ENCODE assay signal across 8 cellular contexts in the genomic region with DNA sequence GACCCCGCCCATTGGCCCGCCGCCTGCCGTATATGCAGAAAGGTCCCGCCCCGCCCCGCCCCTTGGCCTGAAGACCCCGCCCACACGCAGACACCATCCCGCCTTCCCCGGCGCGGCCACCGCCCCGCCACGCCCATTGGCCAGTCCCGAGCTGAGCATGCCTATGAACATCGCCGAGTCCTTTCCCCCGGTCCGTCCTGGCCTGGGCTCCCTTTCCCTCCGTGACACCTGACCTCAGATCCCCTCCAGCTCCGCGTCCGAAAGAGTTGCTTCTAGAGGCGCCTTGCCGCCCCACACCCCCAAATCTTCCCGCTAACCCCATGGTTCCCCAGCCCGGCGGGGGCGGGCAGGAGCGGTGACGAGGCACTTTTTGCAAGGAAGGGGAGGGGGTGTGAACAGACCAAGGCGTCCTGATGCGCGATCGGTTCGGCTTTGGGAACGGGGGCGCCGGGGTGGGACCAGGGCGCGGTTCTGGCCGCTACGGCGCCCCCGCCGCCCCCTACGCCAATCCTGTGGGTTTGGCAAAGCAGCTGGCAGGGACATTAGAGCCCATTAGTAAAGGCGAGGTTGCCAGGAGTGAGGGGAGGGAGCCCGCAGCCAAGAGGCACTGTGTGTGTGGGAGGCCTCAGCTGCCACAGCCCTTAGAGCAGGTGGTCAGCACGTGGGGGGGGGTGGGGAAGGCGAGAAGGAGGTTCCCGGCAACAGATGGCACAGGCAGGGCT. TPM values are rescaled to one million over a fixed set of nuclear protein-coding genes. Genes with fewer than 3 reads are reported as not detected.
A peak's percentile ranks its signal among the peaks of the same experiment; 100 is the strongest.
DNase-seq lines count a peak whose midpoint lies in the region; ATAC-seq and TF ChIP-seq lines count a peak whose summit lies in the region.

No MANE protein-coding gene starts in this region.

- peak; percentile 73 for TF ChIP-seq EP300 in ovary (IDR thresholded peaks at IDR 0.05)

- H3K27me3 ChIP-seq in HAP-1 (ENCODE audit: low read depth) (no peaks in the 10 kb centered on the region), ovary (no peaks in the 10 kb centered on the region), thoracic aorta (replicated peaks; ENCODE audit: insufficient read depth) (no peaks in the 10 kb centered on the region)

- H3K9me3 ChIP-seq in HAP-1: no peaks in the 10 kb centered on the region
- no peaks in the 10 kb centered on the region for H3K9me3 ChIP-seq in ovary
- H3K9me3 ChIP-seq in thoracic aorta: no peaks in the 10 kb centered on the region

- in situ Hi-C loops in HAP-1 (cut with MboI; ENCODE audit: low sequenced_read_pairs): no loop called here

- peak overlapping the region; percentile 78 for H3K4me3 Mint-ChIP-seq in activated naive CD8-positive, alpha-beta T cell treated with anti-CD3 and anti-CD28 coated beads for 36 hours

- H3K4me1 ChIP-seq in HAP-1 (peaks cover 14% of the 10 kb centered on the region), ovary (ENCODE audit: insufficient read depth) (peaks cover 15% of the 10 kb centered on the region), thoracic aorta (ENCODE audit: control insufficient read depth in 1 of 2, low read depth in 2 of 2) (peaks cover 3 to 32% of the 10 kb centered on the region in 2 donors)

- peak; percentile 39 for TF ChIP-seq POLR2A in ovary (IDR thresholded peaks at IDR 0.05)

- peak; percentile 71 for ATAC-seq in thoracic aorta (ENCODE audit: insufficient number of reproducible peaks, low FRiP score, low read depth)

- H3K4me3 ChIP-seq in HAP-1: peak overlapping the region; percentile 49
- H3K4me3 ChIP-seq in ovary: peak overlapping the region; percentile 61
- peak overlapping the region; percentile 96 for H3K4me3 ChIP-seq in thoracic aorta

- H3K36me3 Mint-ChIP-seq in activated naive CD8-positive, alpha-beta T cell treated with anti-CD3 and anti-CD28 coated beads for 36 hours: peaks cover 5% of the 10 kb centered on the region

- H3K9me3 Mint-ChIP-seq in activated naive CD8-positive, alpha-beta T cell treated with anti-CD3 and anti-CD28 coated beads for 36 hours: no peaks in the 10 kb centered on the region

- H3K4me1 Mint-ChIP-seq in activated naive CD8-positive, alpha-beta T cell treated with anti-CD3 and anti-CD28 coated beads for 36 hours: peaks cover 2% of the 10 kb centered on the region

- DNase-seq in DMS53 treated with DMSO at 0.1 percent for 48 hours (lab: John Stamatoyannopoulos, UW; ENCODE audit: unreplicated experiment) (peak; percentile 67), HAP-1 (ENCODE audit: low spot score in 2 of 2) (peak; percentile 85 to 96), NCI-H1105 treated with DMSO at 0.1 percent for 48 hours (lab: John Stamatoyannopoulos, UW) (peak; percentile 92), SKM-1 treated with dmso at 0.1 percent for 144 hours (lab: John Stamatoyannopoulos, UW; ENCODE audit: unreplicated experiment) (peak; percentile 76), head of caudate nucleus (peak; percentile 86 to 99 (median 94)), ovary (peak; percentile 95 to 98 (median 96)), thoracic aorta (ENCODE audit: low spot score) (peak; percentile 89)
- peak; percentile 90 for DNase-seq in activated naive CD8-positive, alpha-beta T cell treated with anti-CD3 and anti-CD28 coated beads for 36 hours

- H3K27ac ChIP-seq in ovary (peak overlapping the region; percentile 63 to 87), thoracic aorta (peak overlapping the region; percentile 91 to 97)

- intact Hi-C loops in head of caudate nucleus (cut with DNase I): no loop called here
- intact Hi-C loops in ovary (cut with DNase I): no loop called here

- H3K36me3 ChIP-seq in HAP-1 (replicated peaks) (peaks cover 21% of the 10 kb centered on the region), ovary (no peaks in the 10 kb centered on the region), thoracic aorta (peaks cover 10% of the 10 kb centered on the region)

- no peaks in the 10 kb centered on the region for H3K27me3 Mint-ChIP-seq in activated naive CD8-positive, alpha-beta T cell treated with anti-CD3 and anti-CD28 coated beads for 36 hours

- TF ChIP-seq CTCF in ovary (IDR thresholded peaks at IDR 0.05) (no peak), thoracic aorta (IDR thresholded peaks at IDR 0.05) (no peak)

- 0 to 1% (median 1%) methylated on average over 41 to 54 of the region's 54 CpGs for WGBS in ovary, 3 donors

- H3K27ac Mint-ChIP-seq in activated naive CD8-positive, alpha-beta T cell treated with anti-CD3 and anti-CD28 coated beads for 36 hours: peak overlapping the region; percentile 91

RNA-seq across cellular contexts. Expression of gene NUMBL, which starts 0.4 kb away (rescaled TPM):
- 10 to 100 TPM; 13.4 to 14.9 TPM for total RNA-seq in activated naive CD8-positive, alpha-beta T cell treated with anti-CD3 and anti-CD28 coated beads for 36 hours
- total RNA-seq in ovary: 10 to 100 TPM; 38.7 to 88.9 (median 69.3) TPM
- 10 to 100 TPM in 1 of 2 donors, 1 to 10 TPM in 1; 6.7 to 32.9 TPM for polyA plus RNA-seq in ovary
- total RNA-seq in thoracic aorta: 100 to 1,000 TPM; 101 to 133 TPM

RNA-seq across cellular contexts. Expression of gene COQ8B, which starts 25.8 kb away (rescaled TPM):
- total RNA-seq in activated naive CD8-positive, alpha-beta T cell treated with anti-CD3 and anti-CD28 coated beads for 36 hours: 10 to 100 TPM; 18.9 to 25.3 TPM
- total RNA-seq in ovary (10 to 100 TPM; 24.0 to 51.2 (median 42.5) TPM), thoracic aorta (100 to 1,000 TPM in 1 of 2 donors, 10 to 100 TPM in 1; 53.6 to 127 TPM)
- 10 to 100 TPM in 1 of 2 donors, 1 to 10 TPM in 1; 8.3 to 41.5 TPM for polyA plus RNA-seq in ovary

RNA-seq across cellular contexts. Expression of gene ITPKC, which starts 26.1 kb away (rescaled TPM):
- 1 to 10 TPM; 3.8 to 4.1 TPM for total RNA-seq in activated naive CD8-positive, alpha-beta T cell treated with anti-CD3 and anti-CD28 coated beads for 36 hours
- total RNA-seq in ovary (100 to 1,000 TPM in 1 of 7 donors, 10 to 100 TPM in 6; 14.2 to 117 (median 22.4) TPM), thoracic aorta (10 to 100 TPM; 45.4 to 79.4 TPM)
- polyA plus RNA-seq in ovary: 10 to 100 TPM in 1 of 2 donors, 1 to 10 TPM in 1; 6.5 to 14.3 TPM

RNA-seq across cellular contexts. Expression of gene ACTMAP, which starts 59.4 kb away (rescaled TPM):
- 10 to 100 TPM; 13.8 to 15.6 TPM for total RNA-seq in activated naive CD8-positive, alpha-beta T cell treated with anti-CD3 and anti-CD28 coated beads for 36 hours
- total RNA-seq in ovary (1 to 10 TPM; 2.1 to 6.5 (median 3.7) TPM), thoracic aorta (1 to 10 TPM in 1 of 2 donors, under 1 TPM in 1; 0.68 to 1.1 TPM)
- polyA plus RNA-seq in ovary: 1 to 10 TPM; 3.0 to 6.4 TPM

Comparison
In these comparisons a context has a peak if more than half of its experiments do, and no peak if none do; other contexts are left out.
1. Peak in every context shown above with its lines: DNase-seq, ATAC-seq, H3K4me3 ChIP-seq and H3K27ac ChIP-seq.